ENCODE assay signal across 8 cellular contexts in genomic region chr4:74206088-74206826, GRCh38. TPM values are rescaled to one million over a fixed set of nuclear protein-coding genes. Genes with fewer than 3 reads are reported as not detected.
A peak's percentile ranks its signal among the peaks of the same experiment; 100 is the strongest.
DNase-seq lines count a peak whose midpoint lies in the region; ATAC-seq and TF ChIP-seq lines count a peak whose summit lies in the region.

No MANE protein-coding gene starts in this region.

- in situ Hi-C loops in gastrocnemius medialis (cut with MboI; ENCODE audit: low sequenced_read_pairs in 4 of 4) = no loop called here

- intact Hi-C loops in gastrocnemius medialis (cut with DNase I; ENCODE audit: low total_unique reads) = no loop called here

- peaks cover 4% of the 10 kb centered on the region for H3K9me3 Mint-ChIP-seq in activated T-cell treated with anti-CD3 and anti-CD28 coated beads, Interleukin-2, amount 50 U/mL, for 24 hours
- peaks cover 13% of the 10 kb centered on the region for H3K9me3 Mint-ChIP-seq in mesothelial cell of epicardium

- DNase-seq in activated T-cell treated with anti-CD3 and anti-CD28 coated beads, Interleukin-2, amount 50 U/mL, for 24 hours = no peak
- DNase-seq in activated T-cell treated with anti-CD3 and anti-CD28 coated beads, Interleukin-2, amount 50 U/mL, for 48 hours = no peak
- DNase-seq in mesothelial cell of epicardium (ENCODE audit: low spot score in 2 of 2, unreplicated experiment in 2 of 2) = no peak
- DNase-seq in midbrain (lab: John Stamatoyannopoulos, UW) = no peak
- no peak for DNase-seq in gastrocnemius medialis
- no peak for DNase-seq in amniotic stem cell (lab: John Stamatoyannopoulos, UW)

- no peak for TF ChIP-seq POLR2A in gastrocnemius medialis (IDR thresholded peaks at IDR 0.05)

- ATAC-seq in HG02970 (IDR thresholded peaks at IDR 0.05; ENCODE audit: low FRiP score, unreplicated experiment) (peak; percentile 87), SK-N-SH treated with all-trans-retinoic acid at 6 μM for 48 hours (peak; percentile 19; the same call in 2 of the 3 replicates), gastrocnemius medialis (no peak)

- H3K27me3 ChIP-seq in gastrocnemius medialis = no peaks in the 10 kb centered on the region

- H3K36me3 ChIP-seq in gastrocnemius medialis = peaks cover 0 to 12% of the 10 kb centered on the region in 2 donors

- H3K4me3 Mint-ChIP-seq in activated T-cell treated with anti-CD3 and anti-CD28 coated beads, Interleukin-2, amount 50 U/mL, for 24 hours = no peak overlapping the region
- H3K4me3 Mint-ChIP-seq in mesothelial cell of epicardium = no peak overlapping the region

- no peak for TF ChIP-seq CTCF in mesothelial cell of epicardium (IDR thresholded peaks at IDR 0.05; ENCODE audit: unreplicated experiment)
- no peak for TF ChIP-seq CTCF in gastrocnemius medialis (IDR thresholded peaks at IDR 0.05 in 4 of 5, conservative IDR thresholded peaks at IDR 0.05 in 1 of 5)

- no peaks in the 10 kb centered on the region for H3K9me3 ChIP-seq in gastrocnemius medialis

- peak overlapping the region; percentile 20 for H3K27ac Mint-ChIP-seq in activated T-cell treated with anti-CD3 and anti-CD28 coated beads, Interleukin-2, amount 50 U/mL, for 24 hours
- peak overlapping the region; percentile 91 for H3K27ac Mint-ChIP-seq in mesothelial cell of epicardium

- peaks cover 44% of the 10 kb centered on the region for H3K36me3 Mint-ChIP-seq in activated T-cell treated with anti-CD3 and anti-CD28 coated beads, Interleukin-2, amount 50 U/mL, for 24 hours (ENCODE audit: low read depth)
- peaks cover 23% of the 10 kb centered on the region for H3K36me3 Mint-ChIP-seq in mesothelial cell of epicardium

- no peaks in the 10 kb centered on the region for H3K4me1 ChIP-seq in gastrocnemius medialis

- H3K27ac ChIP-seq in gastrocnemius medialis = no peak overlapping the region

- H3K27me3 Mint-ChIP-seq in activated T-cell treated with anti-CD3 and anti-CD28 coated beads, Interleukin-2, amount 50 U/mL, for 24 hours = no peaks in the 10 kb centered on the region
- no peaks in the 10 kb centered on the region for H3K27me3 Mint-ChIP-seq in mesothelial cell of epicardium (ENCODE audit: low read depth)

- peaks cover 10% of the 10 kb centered on the region for H3K4me1 Mint-ChIP-seq in activated T-cell treated with anti-CD3 and anti-CD28 coated beads, Interleukin-2, amount 50 U/mL, for 24 hours (ENCODE audit: low read depth)
- peaks cover 41% of the 10 kb centered on the region for H3K4me1 Mint-ChIP-seq in mesothelial cell of epicardium

- no peak overlapping the region for H3K4me3 ChIP-seq in gastrocnemius medialis

TF ChIP-seq in SK-N-SH treated with all-trans-retinoic acid at 6 μM for 48 hours, 23 proteins besides CTCF, POLR2A, EP300 and RAD21:
- TF ChIP-seq SNAI2 (CRISPR knock-in tag; IDR thresholded peaks at IDR 0.05) (no peak), ZNF70 (CRISPR knock-in tag; IDR thresholded peaks at IDR 0.05) (no peak), ARNTL (CRISPR knock-in tag; IDR thresholded peaks at IDR 0.05; ENCODE audit: borderline replicate concordance, low read depth) (no peak), TOX (CRISPR knock-in tag; IDR thresholded peaks at IDR 0.05; ENCODE audit: borderline replicate concordance) (no peak), PPARA (CRISPR knock-in tag; IDR thresholded peaks at IDR 0.05; ENCODE audit: borderline replicate concordance) (no peak), TSHZ2 (CRISPR knock-in tag; IDR thresholded peaks at IDR 0.05) (no peak), ZFP3 (CRISPR knock-in tag; IDR thresholded peaks at IDR 0.05) (no peak), PATZ1 (CRISPR knock-in tag; IDR thresholded peaks at IDR 0.05; ENCODE audit: borderline replicate concordance) (no peak), GLIS3 (CRISPR knock-in tag; IDR thresholded peaks at IDR 0.05) (no peak), ZC3H10 (CRISPR knock-in tag; IDR thresholded peaks at IDR 0.05) (no peak), TCF4 (CRISPR knock-in tag; IDR thresholded peaks at IDR 0.05; ENCODE audit: borderline replicate concordance) (no peak), ESRRG (CRISPR knock-in tag; IDR thresholded peaks at IDR 0.05) (no peak), RARB (CRISPR knock-in tag; IDR thresholded peaks at IDR 0.05) (no peak), CREB5 (CRISPR knock-in tag; IDR thresholded peaks at IDR 0.05; ENCODE audit: low read depth) (no peak)

RNA-seq across cellular contexts. Expression of gene MTHFD2L, which starts 48.3 kb away (rescaled TPM):
- total RNA-seq in mesothelial cell of epicardium = 19.2 to 21.1 TPM (median 20.9 TPM) in 3 replicates
- 10 to 100 TPM in 1 of 4 donors, 1 to 10 TPM in 3; 7.0 to 11.0 (median 7.8) TPM for total RNA-seq in gastrocnemius medialis

Comparison
In these comparisons a context has a peak if more than half of its experiments do, and no peak if none do; other contexts are left out.
1. ATAC-seq: peak in HG02970 (single experiment) and SK-N-SH treated with all-trans-retinoic acid at 6 μM for 48 hours (single experiment); none in gastrocnemius medialis (0 of 2).